In genomic region chr17:30854146-30854545, GRCh38 we compare ENCODE assay signal across 20 cellular contexts. TPM values are rescaled to one million over a fixed set of nuclear protein-coding genes. Genes with fewer than 3 reads are reported as not detected.
DNase-seq lines count a peak whose midpoint lies in the region; ATAC-seq, FAIRE-seq and TF ChIP-seq lines count a peak whose summit lies in the region.
"Had no signal": no experiment of that assay in that cellular context is flagged by ENCODE, and none has a peak within 500 bp of the region (broad histone marks: within the 10 kb centered on the region; RNA-seq: fewer than 3 reads in every experiment).

No MANE protein-coding gene starts in this region.

- no peak overlapping the region for H3K27ac ChIP-seq in pancreas
- H3K27ac ChIP-seq: 22Rv1, A549 had no signal

- no peaks in the 10 kb centered on the region for H3K9me3 ChIP-seq in pancreas

- TF ChIP-seq CTCF in pancreas (IDR thresholded peaks at IDR 0.05), result no peak
- no peak for TF ChIP-seq CTCF in GM13976 (IDR thresholded peaks at IDR 0.05; ENCODE audit: borderline replicate concordance, control extremely low read depth, extremely low read depth, insufficient read depth, missing control alignments)

- DNase-seq in pancreas (no peak), GM13976 (ENCODE audit: low spot score) (no peak), superior temporal gyrus (ENCODE audit: extremely low spot score) (no peak), inferior parietal cortex (ENCODE audit: extremely low spot score) (no peak)
- DNase-seq: C1 segment of cervical spinal cord; Calu3; CD4-positive, alpha-beta memory T cell; COR-L47; DMS53; DMS79 treated with DMSO at 0.1 percent for 48 hours; H9 had no signal

- intact Hi-C loops in pancreas (cut with DNase I), result no loop called here

- H3K27me3 ChIP-seq in pancreas, result no peaks in the 10 kb centered on the region

- ATAC-seq in pancreas (no peak), GM18511 (IDR thresholded peaks at IDR 0.05; ENCODE audit: unreplicated experiment) (no peak)
- ATAC-seq: A549, GM23338, HCT116 had no signal

- FAIRE-seq in A204.1 (lab: Jason Lieb, UNC) (peak; percentile 98), TTC549 (lab: Jason Lieb, UNC) (peak; percentile 96), endometrium (lab: Jason Lieb, UNC) (peak; percentile 90), pancreas (lab: Jason Lieb, UNC) (peak; percentile 95)
- FAIRE-seq: A549, GM12892 had no signal

- H3K36me3 ChIP-seq in pancreas, result no peaks in the 10 kb centered on the region

- in situ Hi-C loops in GM13976 (cut with MboI; ENCODE audit: low sequenced_read_pairs, unreplicated experiment), result no loop called here

- 96 to 100% methylated on average over 3 of the region's 3 CpGs for WGBS in pancreas, 2 donors

- no peaks in the 10 kb centered on the region for H3K4me1 ChIP-seq in pancreas
- H3K4me1 ChIP-seq: A549 had no signal

- H3K4me3 ChIP-seq in pancreas, result no peak overlapping the region
- H3K4me3 ChIP-seq: A549, GM23338 had no signal

RNA-seq across cellular contexts. Expression of gene ATAD5, which starts 22.4 kb away (rescaled TPM):
- under 1 TPM; 0.35 to 0.95 (median 0.55) TPM for total RNA-seq in pancreas
- polyA plus RNA-seq in pancreas, result under 1 TPM; 0.19 to 0.49 TPM

RNA-seq across cellular contexts. Expression of gene CRLF3, which starts 29.7 kb away (rescaled TPM):
- total RNA-seq in pancreas, result 1 to 10 TPM; 2.6 to 8.0 (median 3.2) TPM
- polyA plus RNA-seq in pancreas, result 1 to 10 TPM; 2.5 to 2.7 TPM

RNA-seq across cellular contexts. Expression of gene TEFM, which starts 51.9 kb away (rescaled TPM):
- total RNA-seq in pancreas, result 1 to 10 TPM; 3.2 to 6.9 (median 5.5) TPM
- 1 to 10 TPM; 3.6 to 6.3 TPM for polyA plus RNA-seq in pancreas
